Comparison of ENCODE assay signal across 9 cellular contexts in genomic region chr2:84022810-84023431, GRCh38.
DNase-seq lines count a peak whose midpoint lies in the region; ATAC-seq and TF ChIP-seq lines count a peak whose summit lies in the region.
"Had no signal": no experiment of that assay in that cellular context is flagged by ENCODE, and none has a peak within 500 bp of the region (broad histone marks: within the 10 kb centered on the region; RNA-seq: fewer than 3 reads in every experiment).

No MANE protein-coding gene starts in this region.

- no peaks in the 10 kb centered on the region for H3K36me3 ChIP-seq in BJ (ENCODE audit: control insufficient read depth, insufficient read depth, low read length)

- no peak overlapping the region for H3K27ac Mint-ChIP-seq in stimulated activated naive B cell treated with anti-CD40 and anti-IgM and Interleukin-4, amounts not matched to agents 10 μg/mL and 1 μg/mL and 100 μg/mL, for 72 hours
- H3K27ac Mint-ChIP-seq in T-cell = no peak overlapping the region
- H3K27ac Mint-ChIP-seq: naive thymus-derived CD4-positive, alpha-beta T cell had no signal

- no peaks in the 10 kb centered on the region for H3K4me1 Mint-ChIP-seq in stimulated activated naive B cell treated with anti-CD40 and anti-IgM and Interleukin-4, amounts not matched to agents 10 μg/mL and 1 μg/mL and 100 μg/mL, for 72 hours
- no peaks in the 10 kb centered on the region for H3K4me1 Mint-ChIP-seq in T-cell
- H3K4me1 Mint-ChIP-seq: naive thymus-derived CD4-positive, alpha-beta T cell had no signal

- peak; percentile 74 for TF ChIP-seq CTCF in BJ (IDR thresholded peaks at IDR 0.05; ENCODE audit: insufficient read depth, low read depth, low read length)
- peak; percentile 78 for TF ChIP-seq CTCF in GM12873 (IDR thresholded peaks at IDR 0.05; ENCODE audit: insufficient read depth, low read depth, low read length, missing control alignments)
- peak; percentile 87 for TF ChIP-seq CTCF in VCaP (conservative IDR thresholded peaks at IDR 0.05)

- H3K27me3 ChIP-seq in BJ (ENCODE audit: control insufficient read depth, insufficient read depth, low read length) = no peaks in the 10 kb centered on the region

- no peak overlapping the region for H3K27ac ChIP-seq in VCaP

- H3K4me3 Mint-ChIP-seq in stimulated activated naive B cell treated with anti-CD40 and anti-IgM and Interleukin-4, amounts not matched to agents 10 μg/mL and 1 μg/mL and 100 μg/mL, for 72 hours = no peak overlapping the region
- no peak overlapping the region for H3K4me3 Mint-ChIP-seq in T-cell
- H3K4me3 Mint-ChIP-seq: naive thymus-derived CD4-positive, alpha-beta T cell had no signal

- no peaks in the 10 kb centered on the region for H3K36me3 Mint-ChIP-seq in stimulated activated naive B cell treated with anti-CD40 and anti-IgM and Interleukin-4, amounts not matched to agents 10 μg/mL and 1 μg/mL and 100 μg/mL, for 72 hours
- no peaks in the 10 kb centered on the region for H3K36me3 Mint-ChIP-seq in T-cell
- H3K36me3 Mint-ChIP-seq: naive thymus-derived CD4-positive, alpha-beta T cell had no signal

- POLR2A ChIA-PET in BJ (lab: Charles Lee) (no interaction called here), T-cell (lab: Charles Lee) (no interaction called here)

- no peaks in the 10 kb centered on the region for H3K9me3 Mint-ChIP-seq in stimulated activated naive B cell treated with anti-CD40 and anti-IgM and Interleukin-4, amounts not matched to agents 10 μg/mL and 1 μg/mL and 100 μg/mL, for 72 hours
- no peaks in the 10 kb centered on the region for H3K9me3 Mint-ChIP-seq in T-cell
- H3K9me3 Mint-ChIP-seq: naive thymus-derived CD4-positive, alpha-beta T cell had no signal

- no peaks in the 10 kb centered on the region for H3K27me3 Mint-ChIP-seq in stimulated activated naive B cell treated with anti-CD40 and anti-IgM and Interleukin-4, amounts not matched to agents 10 μg/mL and 1 μg/mL and 100 μg/mL, for 72 hours
- peaks cover 11% of the 10 kb centered on the region in 2 donors for H3K27me3 Mint-ChIP-seq in T-cell

- no peak overlapping the region for H3K4me3 ChIP-seq in BJ (ENCODE audit: low read depth, low read length)

- CTCF ChIA-PET in BJ (lab: Yijun Ruan, JAX) = interaction anchor here (0.7 to 1.8 kb wide), 13 partner anchors 9 to 402 kb away, joined by 3 to 22 read pairs (median 4); no protein-coding TSS in a partner anchor
- CTCF ChIA-PET in T-cell (lab: Charles Lee) = interaction anchor here (0.5 to 1.1 kb wide), 9 partner anchors 8 to 292 kb away, joined by 3 to 6 read pairs (median 4); no protein-coding TSS in a partner anchor

- peak; percentile 1 for DNase-seq in BJ (ENCODE audit: low read depth)
- peak; percentile 7 for DNase-seq in NCI-H128 (lab: John Stamatoyannopoulos, UW; ENCODE audit: unreplicated experiment)
- peak; percentile 59 for DNase-seq in iPS-NIHi7 (ENCODE audit: extremely low spot score)
- DNase-seq in mesenteric fat pad (ENCODE audit: low spot score) = no peak
- DNase-seq in stimulated activated naive B cell treated with anti-CD40 and anti-IgM and Interleukin-4, amounts not matched to agents 10 μg/mL and 1 μg/mL and 100 μg/mL, for 72 hours = no peak
- DNase-seq in T-cell = no peak

- ATAC-seq in stimulated activated naive B cell treated with anti-CD40 and anti-IgM and Interleukin-4, amounts not matched to agents 10 μg/mL and 1 μg/mL and 100 μg/mL, for 72 hours (replicated peaks) = no peak
- no peak for ATAC-seq in T-cell (replicated peaks in 1 of 4)
- ATAC-seq: naive thymus-derived CD4-positive, alpha-beta T cell had no signal

Comparison
In these comparisons a context has a peak if more than half of its experiments do, and no peak if none do; other contexts are left out.
1. DNase-seq: peak in BJ (single experiment), NCI-H128 (single experiment) and iPS-NIHi7 (single experiment); none in mesenteric fat pad (single experiment), stimulated activated naive B cell treated with anti-CD40 and anti-IgM and Interleukin-4, amounts not matched to agents 10 μg/mL and 1 μg/mL and 100 μg/mL, for 72 hours (single experiment) and T-cell (0 of 34).
2. Peak in every context shown above with its lines, with median percentiles within 50 percentile points of each other: CTCF ChIP-seq.